In genomic region chr12:14629832-14630688, GRCh38 we compare ENCODE assay signal across 8 cellular contexts.
DNase-seq lines count a peak whose midpoint lies in the region; ATAC-seq lines count a peak whose summit lies in the region.

No MANE protein-coding gene starts in this region.

- no peak overlapping the region for H3K4me3 Mint-ChIP-seq in CD4-positive, CD25-positive, alpha-beta regulatory T cell

- no peaks in the 10 kb centered on the region for H3K9me3 Mint-ChIP-seq in CD4-positive, CD25-positive, alpha-beta regulatory T cell

- no peak overlapping the region for H3K27ac Mint-ChIP-seq in CD4-positive, CD25-positive, alpha-beta regulatory T cell

- peaks cover 8% of the 10 kb centered on the region for H3K27me3 ChIP-seq in CD4-positive, CD25-positive, alpha-beta regulatory T cell (ENCODE audit: control insufficient read depth, insufficient read depth, low read length)

- H3K36me3 Mint-ChIP-seq in CD4-positive, CD25-positive, alpha-beta regulatory T cell, result no peaks in the 10 kb centered on the region

- H3K4me1 ChIP-seq in CD4-positive, CD25-positive, alpha-beta regulatory T cell (ENCODE audit: control insufficient read depth, insufficient read depth, low read length, poor library complexity, severe bottlenecking), result no peaks in the 10 kb centered on the region

- no peak overlapping the region for H3K27ac ChIP-seq in CD4-positive, CD25-positive, alpha-beta regulatory T cell (ENCODE audit: insufficient read depth, low read length, poor library complexity, severe bottlenecking)

- no peak overlapping the region for H3K4me3 ChIP-seq in CD4-positive, CD25-positive, alpha-beta regulatory T cell (ENCODE audit: low read depth, low read length)

- no peaks in the 10 kb centered on the region for H3K36me3 ChIP-seq in CD4-positive, CD25-positive, alpha-beta regulatory T cell (ENCODE audit: control insufficient read depth, insufficient read depth, low read length)

- H3K4me1 Mint-ChIP-seq in CD4-positive, CD25-positive, alpha-beta regulatory T cell, result no peaks in the 10 kb centered on the region

- peaks cover 22% of the 10 kb centered on the region for H3K27me3 Mint-ChIP-seq in CD4-positive, CD25-positive, alpha-beta regulatory T cell

- DNase-seq in CD4-positive, CD25-positive, alpha-beta regulatory T cell, result peak; percentile 25 to 62 (median 49)
- DNase-seq in NCI-H748 (lab: John Stamatoyannopoulos, UW; ENCODE audit: unreplicated experiment) (peak; percentile 71), medulla oblongata (ENCODE audit: extremely low spot score) (peak; percentile 90)
- DNase-seq in activated CD4-positive, alpha-beta T cell treated with anti-CD3 and anti-CD28 coated beads, Interleukin-2, amount 50 U/mL, for 24 hours (ENCODE audit: low read depth in 1 of 2, low spot score in 1 of 2), result peak; percentile 3 to 50
- DNase-seq in effector CD4-positive, alpha-beta T cell, result peak; percentile 48
- DNase-seq in stimulated activated CD8-positive, alpha-beta memory T cell treated with anti-CD3 and anti-CD28 coated beads, Interleukin-2, amount 100 ng/mL, for 1 hour (ENCODE audit: low read depth in 2 of 2), result peak; percentile 24 to 28

- peak; percentile 83 to 87 for ATAC-seq in CD4-positive, CD25-positive, alpha-beta regulatory T cell (ENCODE audit: low read depth in 2 of 2)
- ATAC-seq in GM19395 (IDR thresholded peaks at IDR 0.05; ENCODE audit: unreplicated experiment), result peak; percentile 97
- ATAC-seq in HG03460 (IDR thresholded peaks at IDR 0.05; ENCODE audit: unreplicated experiment), result peak; percentile 98

- no peaks in the 10 kb centered on the region for H3K9me3 ChIP-seq in CD4-positive, CD25-positive, alpha-beta regulatory T cell (ENCODE audit: control insufficient read depth in 2 of 2, low read length in 2 of 2)

Comparison
In these comparisons a context has a peak if more than half of its experiments do, and no peak if none do; other contexts are left out.
1. DNase-seq: peak in every context shown above with its lines; median percentile 90 in medulla oblongata; 71 in NCI-H748; 49 in CD4-positive, CD25-positive, alpha-beta regulatory T cell; 48 in effector CD4-positive, alpha-beta T cell; 26 in activated CD4-positive, alpha-beta T cell treated with anti-CD3 and anti-CD28 coated beads, Interleukin-2, amount 50 U/mL, for 24 hours; 26 in stimulated activated CD8-positive, alpha-beta memory T cell treated with anti-CD3 and anti-CD28 coated beads, Interleukin-2, amount 100 ng/mL, for 1 hour.